ENCODE assay signal across 1 cellular context in genomic region chr5:132225165-132226032, GRCh38.
TF ChIP-seq lines count a peak whose summit lies in the region.

No MANE protein-coding gene starts in this region.

TF ChIP-seq in HepG2, 621 proteins besides CTCF, POLR2A, EP300 and RAD21 (continued from another document):
- TF ChIP-seq AKNA (CRISPR knock-in tag; IDR thresholded peaks at IDR 0.05; ENCODE audit: borderline replicate concordance) (no peak), ASH2L (IDR thresholded peaks at IDR 0.05; ENCODE audit: insufficient read length, low read depth, low read length) (no peak), TFAP4 (IDR thresholded peaks at IDR 0.05; ENCODE audit: borderline replicate concordance, low read depth) (no peak), MTF2 (CRISPR knock-in tag; IDR thresholded peaks at IDR 0.05; ENCODE audit: borderline replicate concordance) (no peak), ZFP36L2 (CRISPR knock-in tag; IDR thresholded peaks at IDR 0.05) (no peak), SMAD3 (CRISPR knock-in tag; IDR thresholded peaks at IDR 0.05) (no peak), ZSCAN22 (CRISPR knock-in tag; IDR thresholded peaks at IDR 0.05) (no peak), TGIF2 (CRISPR knock-in tag; IDR thresholded peaks at IDR 0.05) (no peak), ZBTB44 (CRISPR knock-in tag; IDR thresholded peaks at IDR 0.05) (no peak), ZNF414 (CRISPR knock-in tag; IDR thresholded peaks at IDR 0.05) (no peak), JUNB (CRISPR knock-in tag; IDR thresholded peaks at IDR 0.05; ENCODE audit: borderline replicate concordance) (no peak), KDM1A (CRISPR knock-in tag; IDR thresholded peaks at IDR 0.05) (no peak), ZNF616 (CRISPR knock-in tag; IDR thresholded peaks at IDR 0.05; ENCODE audit: low read depth) (no peak)
- TF ChIP-seq, protein P1, sequence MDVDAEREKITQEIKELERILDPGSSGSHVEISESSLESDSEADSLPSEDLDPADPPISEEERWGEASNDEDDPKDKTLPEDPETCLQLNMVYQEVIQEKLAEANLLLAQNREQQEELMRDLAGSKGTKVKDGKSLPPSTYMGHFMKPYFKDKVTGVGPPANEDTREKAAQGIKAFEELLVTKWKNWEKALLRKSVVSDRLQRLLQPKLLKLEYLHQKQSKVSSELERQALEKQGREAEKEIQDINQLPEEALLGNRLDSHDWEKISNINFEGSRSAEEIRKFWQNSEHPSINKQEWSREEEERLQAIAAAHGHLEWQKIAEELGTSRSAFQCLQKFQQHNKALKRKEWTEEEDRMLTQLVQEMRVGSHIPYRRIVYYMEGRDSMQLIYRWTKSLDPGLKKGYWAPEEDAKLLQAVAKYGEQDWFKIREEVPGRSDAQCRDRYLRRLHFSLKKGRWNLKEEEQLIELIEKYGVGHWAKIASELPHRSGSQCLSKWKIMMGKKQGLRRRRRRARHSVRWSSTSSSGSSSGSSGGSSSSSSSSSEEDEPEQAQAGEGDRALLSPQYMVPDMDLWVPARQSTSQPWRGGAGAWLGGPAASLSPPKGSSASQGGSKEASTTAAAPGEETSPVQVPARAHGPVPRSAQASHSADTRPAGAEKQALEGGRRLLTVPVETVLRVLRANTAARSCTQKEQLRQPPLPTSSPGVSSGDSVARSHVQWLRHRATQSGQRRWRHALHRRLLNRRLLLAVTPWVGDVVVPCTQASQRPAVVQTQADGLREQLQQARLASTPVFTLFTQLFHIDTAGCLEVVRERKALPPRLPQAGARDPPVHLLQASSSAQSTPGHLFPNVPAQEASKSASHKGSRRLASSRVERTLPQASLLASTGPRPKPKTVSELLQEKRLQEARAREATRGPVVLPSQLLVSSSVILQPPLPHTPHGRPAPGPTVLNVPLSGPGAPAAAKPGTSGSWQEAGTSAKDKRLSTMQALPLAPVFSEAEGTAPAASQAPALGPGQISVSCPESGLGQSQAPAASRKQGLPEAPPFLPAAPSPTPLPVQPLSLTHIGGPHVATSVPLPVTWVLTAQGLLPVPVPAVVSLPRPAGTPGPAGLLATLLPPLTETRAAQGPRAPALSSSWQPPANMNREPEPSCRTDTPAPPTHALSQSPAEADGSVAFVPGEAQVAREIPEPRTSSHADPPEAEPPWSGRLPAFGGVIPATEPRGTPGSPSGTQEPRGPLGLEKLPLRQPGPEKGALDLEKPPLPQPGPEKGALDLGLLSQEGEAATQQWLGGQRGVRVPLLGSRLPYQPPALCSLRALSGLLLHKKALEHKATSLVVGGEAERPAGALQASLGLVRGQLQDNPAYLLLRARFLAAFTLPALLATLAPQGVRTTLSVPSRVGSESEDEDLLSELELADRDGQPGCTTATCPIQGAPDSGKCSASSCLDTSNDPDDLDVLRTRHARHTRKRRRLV (CRISPR knock-in tag; IDR thresholded peaks at IDR 0.05) = no peak
- TF ChIP-seq, protein P2, sequence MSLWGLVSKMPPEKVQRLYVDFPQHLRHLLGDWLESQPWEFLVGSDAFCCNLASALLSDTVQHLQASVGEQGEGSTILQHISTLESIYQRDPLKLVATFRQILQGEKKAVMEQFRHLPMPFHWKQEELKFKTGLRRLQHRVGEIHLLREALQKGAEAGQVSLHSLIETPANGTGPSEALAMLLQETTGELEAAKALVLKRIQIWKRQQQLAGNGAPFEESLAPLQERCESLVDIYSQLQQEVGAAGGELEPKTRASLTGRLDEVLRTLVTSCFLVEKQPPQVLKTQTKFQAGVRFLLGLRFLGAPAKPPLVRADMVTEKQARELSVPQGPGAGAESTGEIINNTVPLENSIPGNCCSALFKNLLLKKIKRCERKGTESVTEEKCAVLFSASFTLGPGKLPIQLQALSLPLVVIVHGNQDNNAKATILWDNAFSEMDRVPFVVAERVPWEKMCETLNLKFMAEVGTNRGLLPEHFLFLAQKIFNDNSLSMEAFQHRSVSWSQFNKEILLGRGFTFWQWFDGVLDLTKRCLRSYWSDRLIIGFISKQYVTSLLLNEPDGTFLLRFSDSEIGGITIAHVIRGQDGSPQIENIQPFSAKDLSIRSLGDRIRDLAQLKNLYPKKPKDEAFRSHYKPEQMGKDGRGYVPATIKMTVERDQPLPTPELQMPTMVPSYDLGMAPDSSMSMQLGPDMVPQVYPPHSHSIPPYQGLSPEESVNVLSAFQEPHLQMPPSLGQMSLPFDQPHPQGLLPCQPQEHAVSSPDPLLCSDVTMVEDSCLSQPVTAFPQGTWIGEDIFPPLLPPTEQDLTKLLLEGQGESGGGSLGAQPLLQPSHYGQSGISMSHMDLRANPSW (CRISPR knock-in tag; IDR thresholded peaks at IDR 0.05; ENCODE audit: borderline replicate concordance) = no peak
